ENCODE assay signal across 13 cellular contexts in genomic region chr14:65335548-65335947, GRCh38.
DNase-seq lines count a peak whose midpoint lies in the region; ATAC-seq and TF ChIP-seq lines count a peak whose summit lies in the region.
"Had no signal": no experiment of that assay in that cellular context is flagged by ENCODE, and none has a peak within 500 bp of the region (broad histone marks: within the 10 kb centered on the region; RNA-seq: fewer than 3 reads in every experiment).

No MANE protein-coding gene starts in this region.

- H3K27ac ChIP-seq in right cardiac atrium (ENCODE audit: low read length) (no peak overlapping the region), lower lobe of right lung (peak overlapping the region; percentile 66), upper lobe of left lung (peak overlapping the region in 3 of 4 donors; percentile 61 to 75 (median 69)), left ventricle myocardium inferior (replicated peaks) (no peak overlapping the region)
- H3K27ac ChIP-seq: heart left ventricle, pancreas had no signal

- peaks cover 27% of the 10 kb centered on the region for H3K4me1 Mint-ChIP-seq in activated T-helper 17 cell treated with anti-CD3 and anti-CD28 coated beads, Interleukin-2, amount 50 U/mL, for 72 hours
- H3K4me1 Mint-ChIP-seq in Calu3 (ENCODE audit: low read depth, unreplicated experiment): peaks cover 39% of the 10 kb centered on the region

- no peaks in the 10 kb centered on the region for H3K9me3 Mint-ChIP-seq in activated T-helper 17 cell treated with anti-CD3 and anti-CD28 coated beads, Interleukin-2, amount 50 U/mL, for 72 hours
- peaks cover 2% of the 10 kb centered on the region for H3K9me3 Mint-ChIP-seq in Calu3 (ENCODE audit: low read depth, unreplicated experiment)
- H3K9me3 Mint-ChIP-seq: central memory CD8-positive, alpha-beta T cell had no signal

- H3K27me3 ChIP-seq in right cardiac atrium (ENCODE audit: control insufficient read depth, insufficient read depth): no peaks in the 10 kb centered on the region
- no peaks in the 10 kb centered on the region for H3K27me3 ChIP-seq in lower lobe of right lung (ENCODE audit: low read depth)
- no peaks in the 10 kb centered on the region for H3K27me3 ChIP-seq in upper lobe of left lung
- H3K27me3 ChIP-seq in left ventricle myocardium inferior (ENCODE audit: low read depth): no peaks in the 10 kb centered on the region
- H3K27me3 ChIP-seq: heart left ventricle, pancreas had no signal

- H3K4me3 ChIP-seq in right cardiac atrium (ENCODE audit: low read length) (no peak overlapping the region), lower lobe of right lung (no peak overlapping the region), upper lobe of left lung (no peak overlapping the region), left ventricle myocardium inferior (no peak overlapping the region)
- H3K4me3 ChIP-seq: heart left ventricle, lung, pancreas had no signal

- H3K4me3 Mint-ChIP-seq in activated T-helper 17 cell treated with anti-CD3 and anti-CD28 coated beads, Interleukin-2, amount 50 U/mL, for 72 hours: peak overlapping the region; percentile 76
- no peak overlapping the region for H3K4me3 Mint-ChIP-seq in Calu3 (ENCODE audit: low read depth, unreplicated experiment)
- H3K4me3 Mint-ChIP-seq: central memory CD8-positive, alpha-beta T cell had no signal

- H3K27me3 Mint-ChIP-seq in activated T-helper 17 cell treated with anti-CD3 and anti-CD28 coated beads, Interleukin-2, amount 50 U/mL, for 72 hours: no peaks in the 10 kb centered on the region
- no peaks in the 10 kb centered on the region for H3K27me3 Mint-ChIP-seq in Calu3 (ENCODE audit: unreplicated experiment)
- H3K27me3 Mint-ChIP-seq: central memory CD8-positive, alpha-beta T cell had no signal

- no TSS peak for BruUV-seq in Calu3 (replicated peaks; lab: Mats Ljungman, UMichigan)

- peaks cover 2% of the 10 kb centered on the region for H3K4me1 ChIP-seq in right cardiac atrium (ENCODE audit: control insufficient read depth, insufficient read depth, low read length)
- H3K4me1 ChIP-seq in lower lobe of right lung: peaks cover 40% of the 10 kb centered on the region
- peaks cover 17 to 43% (median 23%) of the 10 kb centered on the region in 4 donors for H3K4me1 ChIP-seq in upper lobe of left lung
- H3K4me1 ChIP-seq in left ventricle myocardium inferior: peaks cover 18% of the 10 kb centered on the region

- H3K9me3 ChIP-seq in right cardiac atrium (ENCODE audit: control insufficient read depth, low read length) (no peaks in the 10 kb centered on the region), lower lobe of right lung (no peaks in the 10 kb centered on the region), upper lobe of left lung (no peaks in the 10 kb centered on the region), left ventricle myocardium inferior (replicated peaks) (no peaks in the 10 kb centered on the region)
- H3K9me3 ChIP-seq: heart left ventricle, pancreas had no signal

- H3K27ac Mint-ChIP-seq in activated T-helper 17 cell treated with anti-CD3 and anti-CD28 coated beads, Interleukin-2, amount 50 U/mL, for 72 hours: peak overlapping the region; percentile 89
- no peak overlapping the region for H3K27ac Mint-ChIP-seq in Calu3 (ENCODE audit: unreplicated experiment)

- no peak for TF ChIP-seq POLR2A in upper lobe of left lung (IDR thresholded peaks at IDR 0.05)

- peaks cover 6% of the 10 kb centered on the region for H3K36me3 Mint-ChIP-seq in activated T-helper 17 cell treated with anti-CD3 and anti-CD28 coated beads, Interleukin-2, amount 50 U/mL, for 72 hours (ENCODE audit: low read depth)
- no peaks in the 10 kb centered on the region for H3K36me3 Mint-ChIP-seq in Calu3 (ENCODE audit: insufficient read depth, unreplicated experiment)

- H3K36me3 ChIP-seq in lower lobe of right lung (no peaks in the 10 kb centered on the region), upper lobe of left lung (no peaks in the 10 kb centered on the region), left ventricle myocardium inferior (no peaks in the 10 kb centered on the region)
- H3K36me3 ChIP-seq: heart left ventricle, pancreas had no signal

- TF ChIP-seq CTCF in lower lobe of right lung (IDR thresholded peaks at IDR 0.05) (no peak), upper lobe of left lung (IDR thresholded peaks at IDR 0.05) (no peak), Calu3 (IDR thresholded peaks at IDR 0.05; ENCODE audit: unreplicated experiment) (no peak), left ventricle myocardium inferior (IDR thresholded peaks at IDR 0.05; ENCODE audit: borderline replicate concordance) (no peak)

- peak; percentile 64 to 80 for ATAC-seq in right cardiac atrium
- no peak for ATAC-seq in left cardiac atrium
- ATAC-seq in activated T-helper 17 cell treated with anti-CD3 and anti-CD28 coated beads, Interleukin-2, amount 50 U/mL, for 72 hours (replicated peaks): no peak
- ATAC-seq in lower lobe of right lung: peak in 1 of 2 donors; percentile 37
- no peak for ATAC-seq in upper lobe of left lung (ENCODE audit: low FRiP score in 2 of 2)
- no peak for ATAC-seq in activated CD4-positive, CD25-positive, alpha-beta regulatory T cell treated with anti-CD3 and anti-CD28 coated beads, Interleukin-2, amount 50 U/mL, for 24 hours

- intact Hi-C loops in right cardiac atrium (cut with DNase I): no loop called here
- intact Hi-C loops in left cardiac atrium (cut with DNase I): no loop called here
- intact Hi-C loops in lower lobe of right lung (cut with DNase I): no loop called here
- intact Hi-C loops in Calu3 (cut with micrococcal nuclease; ENCODE audit: unreplicated experiment): no loop called here
- intact Hi-C loops in left ventricle myocardium inferior (cut with micrococcal nuclease): no loop called here

- DNase-seq in right cardiac atrium: no peak
- no peak for DNase-seq in left cardiac atrium
- DNase-seq in lower lobe of right lung: no peak
- peak in 1 of 2 donors; percentile 50 for DNase-seq in upper lobe of left lung
- no peak for DNase-seq in Calu3
- DNase-seq in left ventricle myocardium inferior: no peak
- DNase-seq: heart left ventricle, NCI-H1092, pancreas had no signal

- no peak for TF ChIP-seq EP300 in upper lobe of left lung (IDR thresholded peaks at IDR 0.05)

- 57% methylated on average over 4 of the region's 4 CpGs for WGBS in right cardiac atrium
- 66 to 67% methylated on average over 4 of the region's 4 CpGs for WGBS in upper lobe of left lung, 2 donors

- CTCF ChIA-PET in Calu3 (lab: Charles Lee): interaction anchor here (0.5 to 1.5 kb wide), 2 partner anchors 9 to 20 kb away, joined by 4 to 5 read pairs; no protein-coding TSS in a partner anchor

Comparison
In these comparisons a context has a peak if more than half of its experiments do, and no peak if none do; other contexts are left out.
1. ATAC-seq: peak in right cardiac atrium (2 of 2); none in left cardiac atrium (0 of 2), activated T-helper 17 cell treated with anti-CD3 and anti-CD28 coated beads, Interleukin-2, amount 50 U/mL, for 72 hours (single experiment), upper lobe of left lung (0 of 2) and activated CD4-positive, CD25-positive, alpha-beta regulatory T cell treated with anti-CD3 and anti-CD28 coated beads, Interleukin-2, amount 50 U/mL, for 24 hours (0 of 2).
2. H3K27ac ChIP-seq: peak in lower lobe of right lung (single experiment) and upper lobe of left lung (3 of 4); none in right cardiac atrium (single experiment) and left ventricle myocardium inferior (single experiment).